In genomic region chr16:29900102-29900887, GRCh38 we compare ENCODE assay signal across 8 cellular contexts. TPM values are rescaled to one million over a fixed set of nuclear protein-coding genes. Genes with fewer than 3 reads are reported as not detected.
A peak's percentile ranks its signal among the peaks of the same experiment; 100 is the strongest.
DNase-seq lines count a peak whose midpoint lies in the region; TF ChIP-seq lines count a peak whose summit lies in the region.

TSS of gene ASPHD1 (plus strand) at chr16:29900488. CDS start at chr16:29900972, 484 bp downstream.

- H3K14ac ChIP-seq in neuronal stem cell (ENCODE audit: low read length): no peak within 1 kb of the TSS

- H3K27me3 ChIP-seq in neuronal stem cell (ENCODE audit: control insufficient read depth in 3 of 3, insufficient read depth in 3 of 3, low read depth in 1 of 3, low read length in 3 of 3) (peaks cover 0 to 23% (median 4%) of the 10 kb centered on the region in 3 experiments), suprapubic skin (peaks cover 25% of the 10 kb centered on the region)

- H4K8ac ChIP-seq in neuronal stem cell (ENCODE audit: low read depth, low read length): no peak within 1 kb of the TSS

- peak within 1 kb of the TSS; percentile 96 for H2AFZ ChIP-seq in neuronal stem cell (ENCODE audit: low read length)

- no peak within 1 kb of the TSS for H2BK15ac ChIP-seq in neuronal stem cell (ENCODE audit: low read length)

- H3K9me3 ChIP-seq in neuronal stem cell (replicated peaks in 1 of 2; ENCODE audit: control insufficient read depth in 2 of 2, insufficient read depth in 1 of 2, low read depth in 1 of 2, low read length in 2 of 2): no peaks in the 10 kb centered on the region
- H3K9me3 ChIP-seq in suprapubic skin: no peaks in the 10 kb centered on the region

- H3K9ac ChIP-seq in neuronal stem cell (ENCODE audit: low read depth, low read length, poor library complexity): peak within 1 kb of the TSS; percentile 60

- no CpG with 5 or more reads among the region's 67 CpGs for WGBS in neuronal stem cell (ENCODE audit: extremely low coverage in 2 of 2, insufficient read length in 2 of 2, insufficient replicate concordance in 1 of 2), 2 donors
- WGBS in suprapubic skin: 1% methylated on average over 21 of the region's 67 CpGs

- TF ChIP-seq POLR2A in suprapubic skin (IDR thresholded peaks at IDR 0.05): no peak

- no peak within 1 kb of the TSS for H2AK5ac ChIP-seq in neuronal stem cell (ENCODE audit: low read depth, low read length)

- no peak within 1 kb of the TSS for H3K4ac ChIP-seq in neuronal stem cell (ENCODE audit: low read length)

- H3K18ac ChIP-seq in neuronal stem cell (ENCODE audit: low read length): no peak within 1 kb of the TSS

- H3K79me1 ChIP-seq in neuronal stem cell (ENCODE audit: low read depth, low read length): no peaks in the 10 kb centered on the region

- H2BK5ac ChIP-seq in neuronal stem cell (ENCODE audit: low read length): no peak within 1 kb of the TSS

- peaks cover 13% of the 10 kb centered on the region for H3K4me1 Mint-ChIP-seq in activated naive CD4-positive, alpha-beta T cell treated with anti-CD3 and anti-CD28 coated beads, Interleukin-2, amount 10 ng/mL, durations not matched to agents 7 days and 5 days

- H3K4me2 ChIP-seq in neuronal stem cell (ENCODE audit: insufficient read depth, low read length, poor library complexity, severe bottlenecking): peak within 1 kb of the TSS; percentile 89

- H3K23ac ChIP-seq in neuronal stem cell (ENCODE audit: low read depth, low read length, poor library complexity): peak within 1 kb of the TSS; percentile 91

- H2BK12ac ChIP-seq in neuronal stem cell (ENCODE audit: low read length): no peak within 1 kb of the TSS

- H3K36me3 ChIP-seq in neuronal stem cell (replicated peaks in 1 of 2; ENCODE audit: control insufficient read depth in 2 of 2, insufficient read depth in 2 of 2, low read length in 2 of 2): no peaks in the 10 kb centered on the region
- H3K36me3 ChIP-seq in suprapubic skin: no peaks in the 10 kb centered on the region

- H2BK120ac ChIP-seq in neuronal stem cell (ENCODE audit: low read depth, low read length): no peak within 1 kb of the TSS

- peak; percentile 38 for DNase-seq in SKM-1 treated with dmso at 0.1 percent for 144 hours (lab: John Stamatoyannopoulos, UW; ENCODE audit: unreplicated experiment)
- DNase-seq in SKM-1 (lab: John Stamatoyannopoulos, UW; ENCODE audit: unreplicated experiment): no peak
- DNase-seq in HuH-7 (ENCODE audit: low spot score): peak; percentile 92
- DNase-seq in RPMI8226: peak; percentile 87
- DNase-seq in activated naive CD4-positive, alpha-beta T cell treated with anti-CD3 and anti-CD28 coated beads, Interleukin-2, amount 10 ng/mL, durations not matched to agents 7 days and 5 days: peak; percentile 75
- peak; percentile 88 for DNase-seq in germinal center (ENCODE audit: low spot score)
- DNase-seq in neuronal stem cell (ENCODE audit: low spot score): peak; percentile 61
- DNase-seq in suprapubic skin (ENCODE audit: low spot score in 2 of 2): no peak

- H4K91ac ChIP-seq in neuronal stem cell (ENCODE audit: low read depth, low read length, poor library complexity): no peak within 1 kb of the TSS

- H3K4me1 ChIP-seq in neuronal stem cell (ENCODE audit: control insufficient read depth in 2 of 2, insufficient read depth in 1 of 2, low read depth in 1 of 2, low read length in 2 of 2): peaks cover 15 to 18% of the 10 kb centered on the region in 2 donors
- H3K4me1 ChIP-seq in suprapubic skin: peaks cover 19% of the 10 kb centered on the region

- H3K4me3 ChIP-seq in neuronal stem cell (ENCODE audit: low read length in 2 of 2) (peak within 1 kb of the TSS; percentile 59 to 84), suprapubic skin (peak within 1 kb of the TSS; percentile 65)

- peak within 1 kb of the TSS; percentile 67 for H3K4me3 Mint-ChIP-seq in activated naive CD4-positive, alpha-beta T cell treated with anti-CD3 and anti-CD28 coated beads, Interleukin-2, amount 10 ng/mL, durations not matched to agents 7 days and 5 days

- H3K27ac Mint-ChIP-seq in activated naive CD4-positive, alpha-beta T cell treated with anti-CD3 and anti-CD28 coated beads, Interleukin-2, amount 10 ng/mL, durations not matched to agents 7 days and 5 days: peak within 1 kb of the TSS; percentile 64

- TF ChIP-seq CTCF in suprapubic skin (IDR thresholded peaks at IDR 0.05): no peak

- CTCF ChIA-PET in activated naive CD4-positive, alpha-beta T cell treated with anti-CD3 and anti-CD28 coated beads, Interleukin-2, amount 10 ng/mL, durations not matched to agents 7 days and 5 days (lab: Charles Lee): interaction anchor here (0.6 to 1.0 kb wide), 2 partner anchors 62 to 227 kb away, joined by 3 read pairs; partner anchors contain the start of gene TMEM219

- no peaks in the 10 kb centered on the region for H3K36me3 Mint-ChIP-seq in activated naive CD4-positive, alpha-beta T cell treated with anti-CD3 and anti-CD28 coated beads, Interleukin-2, amount 10 ng/mL, durations not matched to agents 7 days and 5 days

- H3K27ac ChIP-seq in neuronal stem cell (replicated peaks; ENCODE audit: low read length) (no peak within 1 kb of the TSS), suprapubic skin (no peak within 1 kb of the TSS)

- no peaks in the 10 kb centered on the region for H3K9me3 Mint-ChIP-seq in activated naive CD4-positive, alpha-beta T cell treated with anti-CD3 and anti-CD28 coated beads, Interleukin-2, amount 10 ng/mL, durations not matched to agents 7 days and 5 days

- peaks cover 62% of the 10 kb centered on the region for H3K27me3 Mint-ChIP-seq in activated naive CD4-positive, alpha-beta T cell treated with anti-CD3 and anti-CD28 coated beads, Interleukin-2, amount 10 ng/mL, durations not matched to agents 7 days and 5 days

- no peak for TF ChIP-seq EP300 in suprapubic skin (IDR thresholded peaks at IDR 0.05)

RNA-seq across cellular contexts. Expression of gene ASPHD1, which starts in this region (rescaled TPM):
- polyA plus RNA-seq in neuronal stem cell (2013, experiment 1 of 2): 0.66 TPM
- polyA plus RNA-seq in neuronal stem cell (2013, experiment 2 of 2): 0.44 TPM
- total RNA-seq in suprapubic skin: under 1 TPM in 1 of 4 donors, not detected in 3; 0.34 TPM

Comparison
In these comparisons a context has a peak if more than half of its experiments do, and no peak if none do; other contexts are left out.
1. DNase-seq: peak in SKM-1 treated with dmso at 0.1 percent for 144 hours (single experiment), HuH-7 (single experiment), RPMI8226 (single experiment), activated naive CD4-positive, alpha-beta T cell treated with anti-CD3 and anti-CD28 coated beads, Interleukin-2, amount 10 ng/mL, durations not matched to agents 7 days and 5 days (single experiment), germinal center (single experiment) and neuronal stem cell (single experiment); none in SKM-1 (single experiment) and suprapubic skin (0 of 2).